Comparison of ENCODE assay signal across 8 cellular contexts in the genomic region with DNA sequence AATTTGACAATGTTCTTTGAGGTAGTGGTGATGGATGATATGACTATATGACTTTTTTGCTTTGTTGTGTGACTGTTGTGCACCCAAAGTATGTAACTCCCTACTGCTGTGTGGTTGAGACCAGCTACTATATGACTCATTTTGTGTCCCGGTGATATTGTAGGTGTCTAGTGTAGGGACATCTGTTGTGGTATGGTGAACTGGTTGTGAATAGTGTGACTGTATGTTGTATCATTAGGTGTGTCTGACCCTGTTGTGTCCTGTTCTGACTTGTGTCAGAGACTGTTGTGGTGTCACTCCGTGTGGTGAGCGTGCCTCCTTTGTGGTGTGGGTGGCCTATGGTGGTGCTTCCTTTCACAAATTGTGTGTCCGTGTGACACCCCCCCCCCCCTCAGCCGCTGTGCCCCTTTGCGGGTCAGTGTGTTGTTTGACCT. TPM values are rescaled to one million over a fixed set of nuclear protein-coding genes. Genes with fewer than 3 reads are reported as not detected.
DNase-seq lines count a peak whose midpoint lies in the region; ATAC-seq and TF ChIP-seq lines count a peak whose summit lies in the region.

No MANE protein-coding gene starts in this region.

- H3K36me3 ChIP-seq in BJ (ENCODE audit: control insufficient read depth, insufficient read depth, low read length), result 0 out of 2 replicates have a peak, but pooled peaks cover 2% of the 10 kb centered on the region
- H3K36me3 ChIP-seq in SJCRH30, result no peaks in the 10 kb centered on the region
- H3K36me3 ChIP-seq in neuronal stem cell (replicated peaks in 1 of 2; ENCODE audit: control insufficient read depth in 2 of 2, insufficient read depth in 2 of 2, low read length in 2 of 2), result peaks cover 0 to 3% of the 10 kb centered on the region in 2 donors

- H3K27me3 ChIP-seq in BJ (ENCODE audit: control insufficient read depth, insufficient read depth, low read length), result no peaks in the 10 kb centered on the region
- no peaks in the 10 kb centered on the region for H3K27me3 ChIP-seq in SJCRH30
- no peaks in the 10 kb centered on the region for H3K27me3 ChIP-seq in neuronal stem cell (ENCODE audit: control insufficient read depth in 3 of 3, insufficient read depth in 3 of 3, low read depth in 1 of 3, low read length in 3 of 3)

- no peak for DNase-seq in BJ (ENCODE audit: low read depth)
- DNase-seq in SJCRH30, result peak in 1 of 2 experiments; percentile 39
- no peak for DNase-seq in epithelial cell of prostate (ENCODE audit: low read depth, low spot score)
- DNase-seq in neuronal stem cell (ENCODE audit: low spot score), result no peak
- no peak for DNase-seq in DMS79 (lab: John Stamatoyannopoulos, UW)
- no peak for DNase-seq in T1000 (lab: John Stamatoyannopoulos, UW)
- no peak for DNase-seq in NCI-H226

- peak overlapping the region; percentile 91 for H3K4me2 ChIP-seq in neuronal stem cell (ENCODE audit: insufficient read depth, low read length, poor library complexity, severe bottlenecking)

- no CpG with 5 or more reads among the region's 6 CpGs for WGBS in neuronal stem cell (ENCODE audit: extremely low coverage in 2 of 2, insufficient read length in 2 of 2, insufficient replicate concordance in 1 of 2), 2 donors

- H2BK15ac ChIP-seq in neuronal stem cell (ENCODE audit: low read length), result no peak overlapping the region

- H2AK5ac ChIP-seq in neuronal stem cell (ENCODE audit: low read depth, low read length), result no peak overlapping the region

- H4K8ac ChIP-seq in neuronal stem cell (ENCODE audit: low read depth, low read length), result no peak overlapping the region

- no peak overlapping the region for H2BK5ac ChIP-seq in neuronal stem cell (ENCODE audit: low read length)

- no peak overlapping the region for H3K4ac ChIP-seq in neuronal stem cell (ENCODE audit: low read length)

- peak overlapping the region; percentile 46 for H3K18ac ChIP-seq in neuronal stem cell (ENCODE audit: low read length)

- H3K79me1 ChIP-seq in neuronal stem cell (ENCODE audit: low read depth, low read length), result peaks cover 2% of the 10 kb centered on the region

- no peak overlapping the region for H2BK120ac ChIP-seq in neuronal stem cell (ENCODE audit: low read depth, low read length)

- peak; percentile 18 for ATAC-seq in GM18907 (IDR thresholded peaks at IDR 0.05; ENCODE audit: unreplicated experiment)

- CTCF ChIA-PET in BJ (lab: Yijun Ruan, JAX), result interaction anchor here (1.0 to 17.0 kb wide), 8 partner anchors 15 to 128 kb away, joined by 3 to 498 read pairs (median 20); partner anchors contain the start of gene CXXC5

- H2BK12ac ChIP-seq in neuronal stem cell (ENCODE audit: low read length), result peak overlapping the region; percentile 51

- POLR2A ChIA-PET in BJ (lab: Charles Lee), result interaction anchor here (0.6 to 1.1 kb wide), 3 partner anchors 13 to 138 kb away, joined by 3 to 11 read pairs (median 6); no protein-coding TSS in a partner anchor

- TF ChIP-seq CTCF in BJ (IDR thresholded peaks at IDR 0.05; ENCODE audit: insufficient read depth, low read depth, low read length), result no peak

- no peak overlapping the region for H3K23ac ChIP-seq in neuronal stem cell (ENCODE audit: low read depth, low read length, poor library complexity)

- H3K14ac ChIP-seq in neuronal stem cell (ENCODE audit: low read length), result no peak overlapping the region

- H3K4me1 ChIP-seq in SJCRH30, result peaks cover 49% of the 10 kb centered on the region
- peaks cover 26 to 32% of the 10 kb centered on the region in 2 donors for H3K4me1 ChIP-seq in neuronal stem cell (ENCODE audit: control insufficient read depth in 2 of 2, insufficient read depth in 1 of 2, low read depth in 1 of 2, low read length in 2 of 2)

- H3K9me3 ChIP-seq in SJCRH30 (replicated peaks) (no peaks in the 10 kb centered on the region), neuronal stem cell (replicated peaks in 1 of 2; ENCODE audit: control insufficient read depth in 2 of 2, insufficient read depth in 1 of 2, low read depth in 1 of 2, low read length in 2 of 2) (no peaks in the 10 kb centered on the region)

- no peak overlapping the region for H3K9ac ChIP-seq in neuronal stem cell (ENCODE audit: low read depth, low read length, poor library complexity)

- peak overlapping the region; percentile 90 for H2AFZ ChIP-seq in neuronal stem cell (ENCODE audit: low read length)

- H3K4me3 ChIP-seq in BJ (ENCODE audit: low read depth, low read length), result peak overlapping the region; percentile 40
- peak overlapping the region; percentile 64 for H3K4me3 ChIP-seq in SJCRH30
- H3K4me3 ChIP-seq in neuronal stem cell (ENCODE audit: low read length in 2 of 2), result peak overlapping the region; percentile 25 to 53

- no peak overlapping the region for H4K91ac ChIP-seq in neuronal stem cell (ENCODE audit: low read depth, low read length, poor library complexity)

- H3K27ac ChIP-seq in SJCRH30 (peak overlapping the region; percentile 7; the same call in 1 of the 2 replicates), epithelial cell of prostate (peak overlapping the region; percentile 55), neuronal stem cell (replicated peaks; ENCODE audit: low read length) (no peak overlapping the region)

RNA-seq across cellular contexts. Expression of gene CXXC5, which starts 11.2 kb away (rescaled TPM):
- polyA plus RNA-seq in BJ (2011; rRNA removed), result 36.5 and 50.4 TPM in 2 replicates
- 20.3 and 23.6 TPM in 2 replicates for polyA minus RNA-seq in BJ (2011; rRNA and poly(A)+ RNA removed)
- total RNA-seq in SJCRH30 (2014; rRNA removed; shearing (Covaris generic)), result 76.8 and 81.4 TPM in 2 replicates
- 30.9 TPM for polyA plus RNA-seq in neuronal stem cell (2013, experiment 1 of 2)
- polyA plus RNA-seq in neuronal stem cell (2013, experiment 2 of 2), result 32.1 TPM
